26 cellular contexts compared by ENCODE assay signal in the genomic region with DNA sequence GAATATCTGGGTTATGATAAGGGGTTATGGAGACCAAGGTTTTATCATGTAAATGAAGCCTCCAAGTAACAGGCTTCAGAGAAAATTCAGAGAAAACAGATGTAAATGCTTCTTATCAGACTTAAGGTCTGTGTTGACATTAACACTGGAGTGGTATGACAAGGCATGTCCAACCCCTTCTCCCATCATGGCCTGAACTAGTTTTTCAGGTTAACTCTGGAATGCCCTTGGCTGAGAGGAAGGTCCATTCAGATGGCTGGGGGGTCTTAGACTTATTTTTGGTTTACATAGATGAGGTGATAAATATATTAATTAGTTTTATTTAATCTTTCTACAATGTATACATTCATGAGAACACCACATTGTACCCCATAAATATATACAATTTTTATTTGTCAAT.
"Had no signal": no experiment of that assay in that cellular context is flagged by ENCODE, and none has a peak within 500 bp of the region (broad histone marks: within the 10 kb centered on the region; RNA-seq: fewer than 3 reads in every experiment).

No MANE protein-coding gene starts in this region.

- H3K9me3 Mint-ChIP-seq: nephron, neural progenitor cell had no signal

- H3K4me1 Mint-ChIP-seq: stimulated activated effector memory CD8-positive, alpha-beta T cell treated with anti-CD3 and anti-CD28 coated beads, Interleukin-12 subunit alpha, Interleukin-12 subunit beta, amount 100 ng/mL, for 72 hours; stimulated activated naive B cell treated with anti-CD40 and anti-IgM and Interleukin-4, amounts not matched to agents 10 μg/mL and 1 μg/mL and 100 μg/mL, for 72 hours had no signal

- H3K4me3 ChIP-seq: neural progenitor cell, ovary, psoas muscle, right lobe of liver, sigmoid colon, stomach, thoracic aorta, thyroid gland, tibial nerve, upper lobe of left lung, vagina had no signal

- H3K4me3 Mint-ChIP-seq: nephron; neural progenitor cell; stimulated activated effector memory CD8-positive, alpha-beta T cell treated with anti-CD3 and anti-CD28 coated beads, Interleukin-12 subunit alpha, Interleukin-12 subunit beta, amount 100 ng/mL, for 72 hours; stimulated activated naive B cell treated with anti-CD40 and anti-IgM and Interleukin-4, amounts not matched to agents 10 μg/mL and 1 μg/mL and 100 μg/mL, for 72 hours; stimulated activated naive CD8-positive, alpha-beta T cell treated with anti-CD3 and anti-CD28 coated beads, Interleukin-15, Interleukin-2, amounts not matched to agents 100 ng/mL and 50 ng/mL, for 24 hours had no signal

- H3K4me2 ChIP-seq: neural progenitor cell had no signal

- ATAC-seq: psoas muscle; right cardiac atrium; right lobe of liver; stimulated activated effector memory CD8-positive, alpha-beta T cell treated with anti-CD3 and anti-CD28 coated beads, Interleukin-12 subunit alpha, Interleukin-12 subunit beta, amount 100 ng/mL, for 72 hours; stimulated activated naive B cell treated with anti-CD40 and anti-IgM and Interleukin-4, amounts not matched to agents 10 μg/mL and 1 μg/mL and 100 μg/mL, for 72 hours had no signal

- H3K27ac ChIP-seq: neural progenitor cell, ovary, parathyroid adenoma, psoas muscle, right lobe of liver, sigmoid colon, stomach, thoracic aorta, thyroid gland, tibial nerve, upper lobe of left lung, vagina had no signal

- H3K36me3 Mint-ChIP-seq: neural progenitor cell; stimulated activated effector memory CD8-positive, alpha-beta T cell treated with anti-CD3 and anti-CD28 coated beads, Interleukin-12 subunit alpha, Interleukin-12 subunit beta, amount 100 ng/mL, for 72 hours; stimulated activated naive B cell treated with anti-CD40 and anti-IgM and Interleukin-4, amounts not matched to agents 10 μg/mL and 1 μg/mL and 100 μg/mL, for 72 hours had no signal

- H3K9ac ChIP-seq: neural progenitor cell, parathyroid adenoma had no signal

- H3K9me3 ChIP-seq: ovary, psoas muscle, right lobe of liver, sigmoid colon, thoracic aorta, thyroid gland, tibial nerve, upper lobe of left lung, vagina had no signal

- H3K79me2 ChIP-seq: parathyroid adenoma had no signal

- H3K27me3 ChIP-seq: neural progenitor cell, ovary, right lobe of liver, sigmoid colon, stomach, thyroid gland, tibial nerve, upper lobe of left lung, vagina had no signal

- H3K27me3 Mint-ChIP-seq: progenitor cell of endocrine pancreas; stimulated activated naive B cell treated with anti-CD40 and anti-IgM and Interleukin-4, amounts not matched to agents 10 μg/mL and 1 μg/mL and 100 μg/mL, for 72 hours; stimulated activated naive CD8-positive, alpha-beta T cell treated with anti-CD3 and anti-CD28 coated beads, Interleukin-15, Interleukin-2, amounts not matched to agents 100 ng/mL and 50 ng/mL, for 24 hours had no signal

- H3K4me1 ChIP-seq: neural progenitor cell, parathyroid adenoma, psoas muscle, right lobe of liver, sigmoid colon, stomach, thyroid gland, tibial nerve, upper lobe of left lung, vagina had no signal

- H3K27ac Mint-ChIP-seq: neural progenitor cell; progenitor cell of endocrine pancreas; stimulated activated effector memory CD8-positive, alpha-beta T cell treated with anti-CD3 and anti-CD28 coated beads, Interleukin-12 subunit alpha, Interleukin-12 subunit beta, amount 100 ng/mL, for 72 hours; stimulated activated naive B cell treated with anti-CD40 and anti-IgM and Interleukin-4, amounts not matched to agents 10 μg/mL and 1 μg/mL and 100 μg/mL, for 72 hours; stimulated activated naive CD8-positive, alpha-beta T cell treated with anti-CD3 and anti-CD28 coated beads, Interleukin-15, Interleukin-2, amounts not matched to agents 100 ng/mL and 50 ng/mL, for 24 hours had no signal

- H3K36me3 ChIP-seq: neural progenitor cell, ovary, right lobe of liver, sigmoid colon, stomach, thoracic aorta, thyroid gland, tibial nerve, upper lobe of left lung, vagina had no signal

- DNase-seq: occipital lobe; ovary; posterior cingulate gyrus; psoas muscle; right cardiac atrium; right lobe of liver; sigmoid colon; small intestine; stimulated activated CD4-positive, alpha-beta T cell treated with anti-CD3 and anti-CD28 coated beads, Interleukin-15, amount 100 ng/mL, for 24 hours; stimulated activated CD4-positive, alpha-beta T cell treated with anti-CD3 and anti-CD28 coated beads, Interleukin-2, amount 100 ng/mL, for 24 hours; stimulated activated CD4-positive, alpha-beta T cell treated with anti-CD3 and anti-CD28 coated beads, Interleukin-2, amount 100 ng/mL, for 48 hours; stimulated activated CD4-positive, alpha-beta T cell treated with anti-CD3 and anti-CD28 coated beads, Interleukin-4, amount 100 ng/mL, for 24 hours; stimulated activated naive B cell treated with anti-CD40 and anti-IgM and Interleukin-4, amounts not matched to agents 10 μg/mL and 1 μg/mL and 100 μg/mL, for 72 hours; stimulated activated naive CD4-positive, alpha-beta T cell treated with Interleukin-2 at 50 U/mL for 16 hours; stomach; thyroid gland; upper lobe of left lung had no signal
